18 cellular contexts compared by ENCODE assay signal in genomic region chr15:41483519-41483918, GRCh38. TPM values are rescaled to one million over a fixed set of nuclear protein-coding genes. Genes with fewer than 3 reads are reported as not detected.
DNase-seq lines count a peak whose midpoint lies in the region; ATAC-seq lines count a peak whose summit lies in the region.
"Had no signal": no experiment of that assay in that cellular context is flagged by ENCODE, and none has a peak within 500 bp of the region (broad histone marks: within the 10 kb centered on the region; RNA-seq: fewer than 3 reads in every experiment).

No MANE protein-coding gene starts in this region.

- H3K4me1 ChIP-seq in trophoblast cell (ENCODE audit: control insufficient read depth in 1 of 2, insufficient read depth in 2 of 2, low read length in 2 of 2) = no peaks in the 10 kb centered on the region
- H3K4me1 ChIP-seq: right lobe of liver, uterus had no signal

- no peak overlapping the region for H2BK12ac ChIP-seq in trophoblast cell (ENCODE audit: low read length)

- no peaks in the 10 kb centered on the region for H3K27me3 Mint-ChIP-seq in activated T-cell treated with anti-CD3 and anti-CD28 coated beads, Interleukin-2, amount 50 U/mL, for 4 hours (ENCODE audit: low read depth)
- no peaks in the 10 kb centered on the region for H3K27me3 Mint-ChIP-seq in T-helper 17 cell
- peaks cover 8% of the 10 kb centered on the region for H3K27me3 Mint-ChIP-seq in stimulated activated naive CD8-positive, alpha-beta T cell treated with anti-CD3 and anti-CD28 coated beads, Interleukin-15, amount 100 ng/mL, for 72 hours

- no peaks in the 10 kb centered on the region for H3K27me3 ChIP-seq in trophoblast cell (ENCODE audit: insufficient read depth, low read length)
- H3K27me3 ChIP-seq: dorsolateral prefrontal cortex, right lobe of liver, uterus had no signal

- peak overlapping the region; percentile 33 for H3K4me3 Mint-ChIP-seq in activated T-cell treated with anti-CD3 and anti-CD28 coated beads, Interleukin-2, amount 50 U/mL, for 4 hours
- H3K4me3 Mint-ChIP-seq in T-helper 17 cell = peak overlapping the region; percentile 77
- H3K4me3 Mint-ChIP-seq in stimulated activated naive CD8-positive, alpha-beta T cell treated with anti-CD3 and anti-CD28 coated beads, Interleukin-15, amount 100 ng/mL, for 72 hours = peak overlapping the region; percentile 50 to 69

- H3K4ac ChIP-seq in trophoblast cell (ENCODE audit: low read depth, low read length) = no peak overlapping the region

- H4K12ac ChIP-seq in trophoblast cell (ENCODE audit: low read depth, low read length) = no peak overlapping the region

- no peak overlapping the region for H3K14ac ChIP-seq in trophoblast cell (ENCODE audit: low read length)

- no peak overlapping the region for H2AFZ ChIP-seq in trophoblast cell (ENCODE audit: insufficient read depth, low read length, poor library complexity)

- no peak overlapping the region for H3K4me2 ChIP-seq in trophoblast cell (ENCODE audit: low read length)
- H3K4me2 ChIP-seq: SK-N-SH had no signal

- H3K9me3 Mint-ChIP-seq in activated T-cell treated with anti-CD3 and anti-CD28 coated beads, Interleukin-2, amount 50 U/mL, for 4 hours = no peaks in the 10 kb centered on the region
- no peaks in the 10 kb centered on the region for H3K9me3 Mint-ChIP-seq in stimulated activated naive CD8-positive, alpha-beta T cell treated with anti-CD3 and anti-CD28 coated beads, Interleukin-15, amount 100 ng/mL, for 72 hours

- ATAC-seq in activated T-cell treated with anti-CD3 and anti-CD28 coated beads, Interleukin-2, amount 50 U/mL, for 4 hours = no peak
- ATAC-seq in T-helper 17 cell = peak; percentile 67
- ATAC-seq in stimulated activated naive CD8-positive, alpha-beta T cell treated with anti-CD3 and anti-CD28 coated beads, Interleukin-15, amount 100 ng/mL, for 72 hours = peak; percentile 42

- no peak overlapping the region for H3K23ac ChIP-seq in trophoblast cell (ENCODE audit: low read length)

- no peak overlapping the region for H3K18ac ChIP-seq in trophoblast cell (ENCODE audit: low read length)

- H3K79me1 ChIP-seq in trophoblast cell (ENCODE audit: low read length) = no peaks in the 10 kb centered on the region

- H3K9me3 ChIP-seq in T-helper 17 cell (ENCODE audit: control insufficient read depth, low read length, poor library complexity, severe bottlenecking) = no peaks in the 10 kb centered on the region
- H3K9me3 ChIP-seq in trophoblast cell (ENCODE audit: insufficient read depth, low read depth, low read length) = peaks cover 5% of the 10 kb centered on the region
- H3K9me3 ChIP-seq: right lobe of liver, SK-N-SH, uterus had no signal

- H3K27ac ChIP-seq in trophoblast cell (ENCODE audit: low read depth, low read length) = no peak overlapping the region
- H3K27ac ChIP-seq: right lobe of liver, uterus, VCaP had no signal

- H3K4me3 ChIP-seq in trophoblast cell (ENCODE audit: low read depth, low read length) = no peak overlapping the region
- H3K4me3 ChIP-seq: dorsolateral prefrontal cortex, right lobe of liver, uterus had no signal

- no CpG with 5 or more reads among the region's 2 CpGs for WGBS in trophoblast cell (ENCODE audit: extremely low coverage, insufficient coverage, insufficient read length)

- no peak overlapping the region for H4K8ac ChIP-seq in trophoblast cell (ENCODE audit: low read depth, low read length)

- H3K27ac Mint-ChIP-seq in T-helper 17 cell = peak overlapping the region; percentile 87
- H3K27ac Mint-ChIP-seq in stimulated activated naive CD8-positive, alpha-beta T cell treated with anti-CD3 and anti-CD28 coated beads, Interleukin-15, amount 100 ng/mL, for 72 hours = peak overlapping the region; percentile 5 to 20

- H2BK120ac ChIP-seq in trophoblast cell (ENCODE audit: insufficient read depth, low read length, poor library complexity) = no peak overlapping the region

- no peak overlapping the region for H2AK5ac ChIP-seq in trophoblast cell (ENCODE audit: low read length)

- H3K4me1 Mint-ChIP-seq in activated T-cell treated with anti-CD3 and anti-CD28 coated beads, Interleukin-2, amount 50 U/mL, for 4 hours (ENCODE audit: low read depth) = peaks cover 21% of the 10 kb centered on the region
- H3K4me1 Mint-ChIP-seq in T-helper 17 cell = peaks cover 24% of the 10 kb centered on the region
- peaks cover 64% of the 10 kb centered on the region for H3K4me1 Mint-ChIP-seq in stimulated activated naive CD8-positive, alpha-beta T cell treated with anti-CD3 and anti-CD28 coated beads, Interleukin-15, amount 100 ng/mL, for 72 hours

- no peak overlapping the region for H2BK5ac ChIP-seq in trophoblast cell (ENCODE audit: low read depth, low read length, poor library complexity)

- H3K36me3 ChIP-seq in trophoblast cell (ENCODE audit: control insufficient read depth in 1 of 2, insufficient read depth in 2 of 2, low read length in 2 of 2) = peaks cover 29 to 33% of the 10 kb centered on the region in 2 experiments
- H3K36me3 ChIP-seq: uterus had no signal

- H4K91ac ChIP-seq in trophoblast cell (ENCODE audit: low read depth, low read length) = no peak overlapping the region

- peaks cover 20% of the 10 kb centered on the region for H3K36me3 Mint-ChIP-seq in activated T-cell treated with anti-CD3 and anti-CD28 coated beads, Interleukin-2, amount 50 U/mL, for 4 hours (ENCODE audit: insufficient read depth)
- H3K36me3 Mint-ChIP-seq in T-helper 17 cell (ENCODE audit: low read depth) = peaks cover 4% of the 10 kb centered on the region

- in situ Hi-C loops in ACHN (cut with HindIII; ENCODE audit: low pct_ligation_motif_present, low pct_unique_long_range_greater_than_20kb, low sequenced_read_pairs) = no loop called here

- no peaks in the 10 kb centered on the region for H3K79me2 ChIP-seq in trophoblast cell (ENCODE audit: control insufficient read depth, insufficient read depth, low read length, poor library complexity)

- H3K9ac ChIP-seq in trophoblast cell (ENCODE audit: low read length) = no peak overlapping the region
- H3K9ac ChIP-seq: SK-N-SH had no signal

- no peak for DNase-seq in activated T-cell treated with anti-CD3 and anti-CD28 coated beads, Interleukin-2, amount 50 U/mL, for 4 hours
- DNase-seq in activated T-cell treated with anti-CD3 and anti-CD28 coated beads for 4 hours (no peak), T-helper 17 cell (no peak), epidermal melanocyte (ENCODE audit: insufficient read length, low spot score) (peak; percentile 11), NCI-H1417 treated with DMSO at 0.1 percent for 48 hours (lab: John Stamatoyannopoulos, UW) (no peak), trophoblast cell (no peak), ACHN (no peak)
- DNase-seq in stimulated activated naive CD8-positive, alpha-beta T cell treated with anti-CD3 and anti-CD28 coated beads, Interleukin-15, amount 100 ng/mL, for 72 hours = no peak
- DNase-seq: dorsolateral prefrontal cortex, IMR-90, NCI-H1092 treated with DMSO at 0.1 percent for 48 hours, NCI-H345, right lobe of liver, SK-N-SH, uterus had no signal

RNA-seq across cellular contexts. Expression of gene ITPKA, which starts 10.2 kb away (rescaled TPM):
- total RNA-seq in activated T-cell treated with anti-CD3 and anti-CD28 coated beads, Interleukin-2, amount 50 U/mL, for 4 hours = under 1 TPM; 0.20 to 0.47 (median 0.27) TPM
- total RNA-seq in T-helper 17 cell = under 1 TPM; 0.20 to 0.29 TPM
- 0.57 and 0.81 TPM in 2 replicates for polyA plus RNA-seq in trophoblast cell (2013)
- total RNA-seq: OCI-LY7 had no signal

RNA-seq across cellular contexts. Expression of gene LTK, which starts 30.1 kb away (rescaled TPM):
- total RNA-seq in activated T-cell treated with anti-CD3 and anti-CD28 coated beads, Interleukin-2, amount 50 U/mL, for 4 hours = under 1 TPM; 0.11 to 0.24 (median 0.23) TPM
- total RNA-seq in T-helper 17 cell = 10 to 100 TPM; 58.2 to 74.6 TPM
- polyA plus RNA-seq in trophoblast cell (2013) = 0.39 and 0.47 TPM in 2 replicates
- total RNA-seq: G401 had no signal

Comparison
In these comparisons a context has a peak if more than half of its experiments do, and no peak if none do; other contexts are left out.
1. ATAC-seq: peak in T-helper 17 cell (single experiment) and stimulated activated naive CD8-positive, alpha-beta T cell treated with anti-CD3 and anti-CD28 coated beads, Interleukin-15, amount 100 ng/mL, for 72 hours (single experiment); none in activated T-cell treated with anti-CD3 and anti-CD28 coated beads, Interleukin-2, amount 50 U/mL, for 4 hours (0 of 2).
2. RNA of gene LTK, which starts 30.1 kb away (total RNA-seq): 58.2 to 74.6 TPM in T-helper 17 cell; 0.11 to 0.24 TPM in activated T-cell treated with anti-CD3 and anti-CD28 coated beads, Interleukin-2, amount 50 U/mL, for 4 hours; every median in the first group is over 10 times any median in the second.
3. Peak in every context shown above with its lines, with median percentiles within 50 percentile points of each other: H3K4me3 Mint-ChIP-seq.